In genomic region chr22:35308480-35308945, GRCh38 we compare ENCODE assay signal across 1 cellular context.
A peak's percentile ranks its signal among the peaks of the same experiment; 100 is the strongest.
TF ChIP-seq lines count a peak whose summit lies in the region.

No MANE protein-coding gene starts in this region.

TF ChIP-seq in GM12878, 131 proteins besides CTCF, POLR2A, EP300 and RAD21 (continued from another document):
- TF ChIP-seq ZBTB4 (CRISPR knock-in tag; IDR thresholded peaks at IDR 0.05): no peak
- no peak for TF ChIP-seq SP1 (IDR thresholded peaks at IDR 0.05; ENCODE audit: low read depth, low read length)
- peak; percentile 94 for TF ChIP-seq CBFB (IDR thresholded peaks at IDR 0.05; ENCODE audit: low read depth)
- TF ChIP-seq MTA2 (IDR thresholded peaks at IDR 0.05; ENCODE audit: low read depth): peak; percentile 70; the same call in 1 of the 2 replicates
- TF ChIP-seq JUNB (IDR thresholded peaks at IDR 0.05): no peak
- TF ChIP-seq ATF7 (IDR thresholded peaks at IDR 0.05; ENCODE audit: low read depth): peak; percentile 42
- no peak for TF ChIP-seq POU2F2 (IDR thresholded peaks at IDR 0.05; ENCODE audit: borderline replicate concordance, low read depth, low read length)
- TF ChIP-seq ETV6 (conservative IDR thresholded peaks at IDR 0.05 in 1 of 2, IDR thresholded peaks at IDR 0.05 in 1 of 2; ENCODE audit: borderline replicate concordance in 1 of 2, low read depth in 1 of 2): no peak; a peak in 1 of 4 replicates
- peak; percentile 72 for TF ChIP-seq RELB (IDR thresholded peaks at IDR 0.05; ENCODE audit: low read depth)
- no peak for TF ChIP-seq IRF3 (IDR thresholded peaks at IDR 0.05)
- peak; percentile 85; the same call in 1 of the 2 replicates for TF ChIP-seq FOXM1 (IDR thresholded peaks at IDR 0.05; ENCODE audit: low read depth, low read length)
- TF ChIP-seq LARP7 (IDR thresholded peaks at IDR 0.05): no peak
- TF ChIP-seq BRCA1 (IDR thresholded peaks at IDR 0.05; ENCODE audit: low read depth, low read length): no peak
- TF ChIP-seq RB1 (IDR thresholded peaks at IDR 0.05; ENCODE audit: borderline replicate concordance): no peak
- TF ChIP-seq RUNX3 (IDR thresholded peaks at IDR 0.05; ENCODE audit: low read length): peak; percentile 100
- TF ChIP-seq CHD4 (IDR thresholded peaks at IDR 0.05): no peak
- TF ChIP-seq BMI1 (IDR thresholded peaks at IDR 0.05; ENCODE audit: borderline replicate concordance): no peak
